8 cellular contexts compared by ENCODE assay signal in genomic region chr5:138077064-138077696, GRCh38. TPM values are rescaled to one million over a fixed set of nuclear protein-coding genes. Genes with fewer than 3 reads are reported as not detected.
DNase-seq lines count a peak whose midpoint lies in the region; ATAC-seq lines count a peak whose summit lies in the region.

No MANE protein-coding gene starts in this region.

- DNase-seq in DMS153 (lab: John Stamatoyannopoulos, UW) (peak; percentile 20), HuH-7 (ENCODE audit: low spot score) (peak; percentile 77), RPMI7951 (ENCODE audit: low read depth) (peak; percentile 58), Right ventricle myocardium superior (peak; percentile 57), pulmonary artery endothelial cell (ENCODE audit: low read depth, low spot score) (peak; percentile 20)
- DNase-seq in activated naive CD4-positive, alpha-beta T cell treated with anti-CD3 and anti-CD28 coated beads, Interleukin-2, amount 50 U/mL, for 16 hours, result peak; percentile 43

- intact Hi-C loops in Right ventricle myocardium superior (cut with DNase I), result loop anchor here (5.0 kb wide), 1 partner anchor 55 kb away; no protein-coding TSS in a partner anchor

- ATAC-seq in Right ventricle myocardium superior (ENCODE audit: poor library complexity), result peak; percentile 83
- ATAC-seq in HG02885 (IDR thresholded peaks at IDR 0.05; ENCODE audit: poor library complexity, unreplicated experiment), result no peak
- ATAC-seq in GM18858 (IDR thresholded peaks at IDR 0.05; ENCODE audit: unreplicated experiment), result no peak

RNA-seq across cellular contexts. Expression of gene WNT8A, which starts 6.7 kb away (rescaled TPM):
- total RNA-seq in RPMI7951 (2014; rRNA removed; shearing (Covaris generic)), result not detected in 2 replicates
- not detected for total RNA-seq in Right ventricle myocardium superior
- total RNA-seq in pulmonary artery endothelial cell, result not detected in 2 replicates

RNA-seq across cellular contexts. Expression of gene FAM13B, which starts 44.3 kb away (rescaled TPM):
- 6.2 and 6.4 TPM in 2 replicates for total RNA-seq in RPMI7951 (2014; rRNA removed; shearing (Covaris generic))
- total RNA-seq in Right ventricle myocardium superior (21.9 TPM), pulmonary artery endothelial cell (10.4 and 17.0 TPM in 2 replicates)

Comparison
In these comparisons a context has a peak if more than half of its experiments do, and no peak if none do; other contexts are left out.
1. DNase-seq: peak in every context shown above with its lines; median percentile 77 in HuH-7; 58 in RPMI7951; 57 in Right ventricle myocardium superior; 43 in activated naive CD4-positive, alpha-beta T cell treated with anti-CD3 and anti-CD28 coated beads, Interleukin-2, amount 50 U/mL, for 16 hours; 20 in DMS153; 20 in pulmonary artery endothelial cell.